Comparison of ENCODE assay signal across 7 cellular contexts in the genomic region with DNA sequence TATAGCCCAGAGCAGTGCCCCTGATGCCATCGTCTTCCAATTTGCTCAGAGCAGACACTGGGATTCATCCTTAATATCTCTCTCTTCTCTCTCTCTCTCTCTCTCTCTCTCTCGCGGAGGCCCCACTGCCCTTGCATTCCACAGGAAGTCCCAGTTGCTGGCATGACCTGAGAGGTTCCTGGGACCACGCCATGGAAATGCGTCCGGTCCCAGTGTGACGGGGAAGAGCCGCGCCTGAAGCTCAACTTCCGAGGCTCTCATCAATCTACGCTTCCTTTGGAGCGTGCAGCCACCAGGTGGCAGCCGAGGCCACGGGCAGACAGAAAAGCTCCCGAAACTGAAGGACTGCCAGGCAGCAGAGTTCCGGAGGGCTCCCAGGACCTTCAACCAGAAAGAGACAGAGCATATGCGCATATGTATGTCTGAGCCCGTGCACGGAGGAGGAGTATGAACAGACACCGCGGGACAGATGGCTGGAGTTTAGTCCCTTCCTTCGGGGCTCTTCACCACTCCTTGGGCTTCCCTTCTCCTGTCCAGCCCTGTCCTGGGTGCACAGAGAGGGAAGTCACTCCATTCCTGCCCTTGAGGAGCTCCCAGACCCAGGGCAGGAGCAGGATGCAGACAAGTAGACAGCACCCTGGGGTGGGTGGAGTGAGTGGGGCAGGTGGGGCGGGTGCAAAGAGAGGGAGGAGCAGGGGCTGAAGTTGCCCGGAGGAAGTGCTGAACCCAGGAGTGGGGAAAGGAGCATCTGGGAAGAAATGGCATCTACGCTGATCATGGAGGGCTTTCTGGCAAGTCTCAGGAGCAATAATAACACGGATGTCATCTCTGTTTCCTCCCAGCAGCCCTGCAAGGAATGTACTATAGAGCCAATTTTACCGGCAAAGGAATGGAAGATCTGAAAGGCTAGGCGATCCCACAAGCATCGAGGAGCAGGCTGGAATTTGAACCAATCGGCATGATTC. TPM values are rescaled to one million over a fixed set of nuclear protein-coding genes. Genes with fewer than 3 reads are reported as not detected.
DNase-seq lines count a peak whose midpoint lies in the region; ATAC-seq and TF ChIP-seq lines count a peak whose summit lies in the region.

No MANE protein-coding gene starts in this region.

- peak overlapping the region; percentile 42 to 62 for H3K4me3 ChIP-seq in ascending aorta

- ATAC-seq in GM18505 (IDR thresholded peaks at IDR 0.05; ENCODE audit: unreplicated experiment): peak; percentile 70
- peak; percentile 61 for ATAC-seq in HG02970 (IDR thresholded peaks at IDR 0.05; ENCODE audit: low FRiP score, unreplicated experiment)

- H3K36me3 ChIP-seq in ascending aorta: no peaks in the 10 kb centered on the region

- DNase-seq in NCI-H1694 treated with DMSO at 0.1 percent for 48 hours (lab: John Stamatoyannopoulos, UW) (peak; percentile 95), T-helper 2 cell (peak; percentile 30 to 87 (median 53)), ascending aorta (ENCODE audit: low spot score in 2 of 2) (peak; percentile 36 to 96), hepatic stellate cell (ENCODE audit: low spot score) (peak; percentile 89), renal cortical epithelial cell (ENCODE audit: low read depth) (peak; percentile 88)

- H3K9me3 ChIP-seq in ascending aorta: no peaks in the 10 kb centered on the region

- intact Hi-C loops in ascending aorta (cut with DNase I): loop anchor here (1.0 to 5.0 kb wide), 3 partner anchors 11 to 243 kb away; a partner anchor contains a TSS

- peak; percentile 85 to 94 (median 89) for TF ChIP-seq CTCF in ascending aorta (IDR thresholded peaks at IDR 0.05)

- no peaks in the 10 kb centered on the region for H3K27me3 ChIP-seq in ascending aorta

- peaks cover 0 to 12% of the 10 kb centered on the region in 2 donors for H3K4me1 ChIP-seq in ascending aorta

- no peak for TF ChIP-seq POLR2A in GM18505 (IDR thresholded peaks at IDR 0.05; ENCODE audit: borderline replicate concordance, extremely low read depth, insufficient read depth, insufficient read length)

- H3K27ac ChIP-seq in ascending aorta: peak overlapping the region in 1 of 2 donors; percentile 12

RNA-seq across cellular contexts. Expression of a gene that starts 10.5 kb away (rescaled TPM):
- total RNA-seq in ascending aorta (not detected), renal cortical epithelial cell (288 and 398 TPM in 2 replicates)

RNA-seq across cellular contexts. Expression of a gene that starts 42.1 kb away (rescaled TPM):
- not detected for total RNA-seq in ascending aorta
- not detected in 2 replicates for total RNA-seq in renal cortical epithelial cell

RNA-seq across cellular contexts. Expression of a gene that starts 52.7 kb away (rescaled TPM):
- total RNA-seq in ascending aorta (13.9 TPM), renal cortical epithelial cell (0.35 TPM in 2 replicates)

Comparison
In these comparisons a context has a peak if more than half of its experiments do, and no peak if none do; other contexts are left out.
1. RNA of a gene that starts 10.5 kb away (total RNA-seq): 288 to 398 TPM in renal cortical epithelial cell; not detected in ascending aorta (single experiment); every median in the first group is over 100 times any median in the second.
2. RNA of a gene that starts 52.7 kb away (total RNA-seq): 13.9 TPM in ascending aorta (single experiment); 0.35 TPM in renal cortical epithelial cell; every median in the first group is over 10 times any median in the second.
3. Peak in every context shown above with its lines, with median percentiles within 50 percentile points of each other: DNase-seq.